23 cellular contexts compared by ENCODE assay signal in genomic region chr16:24359490-24359889, GRCh38.
A peak's percentile ranks its signal among the peaks of the same experiment; 100 is the strongest.
DNase-seq lines count a peak whose midpoint lies in the region; ATAC-seq, FAIRE-seq and TF ChIP-seq lines count a peak whose summit lies in the region.
"Had no signal": no experiment of that assay in that cellular context is flagged by ENCODE, and none has a peak within 500 bp of the region (broad histone marks: within the 10 kb centered on the region; RNA-seq: fewer than 3 reads in every experiment).

No MANE protein-coding gene starts in this region.

- intact Hi-C loops in Panc1 (cut with micrococcal nuclease; ENCODE audit: unreplicated experiment) (no loop called here), K562 (cut with micrococcal nuclease) (no loop called here)

- DNase-seq in Panc1 (ENCODE audit: low read depth, low spot score): no peak
- no peak for DNase-seq in K562 (ENCODE audit: extremely low read depth in 1 of 4, low spot score in 3 of 4)
- no peak for DNase-seq in immature natural killer cell
- DNase-seq in NCI-H446 (lab: John Stamatoyannopoulos, UW): no peak
- DNase-seq in frontal cortex (ENCODE audit: low spot score in 2 of 2): no peak
- DNase-seq: 8988T; ACHN; BE2C; C1 segment of cervical spinal cord; CD4-positive, alpha-beta memory T cell; CD4-positive, CD25-positive, alpha-beta regulatory T cell; CD8-positive, alpha-beta memory T cell; COR-L47; DMS 273 treated with DMSO at 0.1 percent for 48 hours; DMS79 treated with DMSO at 0.1 percent for 48 hours; GF-D8 had no signal

- POLR2A ChIA-PET in HEK293 (lab: Yijun Ruan, JAX): interaction anchor here (0.5 kb wide), 1 partner anchor 70 kb away, joined by 3 read pairs; no protein-coding TSS in a partner anchor
- POLR2A ChIA-PET in Panc1 (lab: Charles Lee): no interaction called here
- POLR2A ChIA-PET in K562 (lab: Yijun Ruan, JAX): interaction anchor here (0.6 kb wide), 1 partner anchor 587 kb away, joined by 3 read pairs; no protein-coding TSS in a partner anchor

- no peaks in the 10 kb centered on the region for H3K9me1 ChIP-seq in K562 (ENCODE audit: control insufficient read depth, insufficient read depth, low read length)

- H3K27ac Mint-ChIP-seq in immature natural killer cell: no peak overlapping the region
- H3K27ac Mint-ChIP-seq: CD14-positive monocyte; CD4-positive, alpha-beta memory T cell; CD4-positive, CD25-positive, alpha-beta regulatory T cell; CD8-positive, alpha-beta memory T cell had no signal

- H3K9me3 ChIP-seq in HEK293 (ENCODE audit: control insufficient read depth, insufficient read depth, low read depth, low read length) (no peaks in the 10 kb centered on the region), Panc1 (ENCODE audit: control insufficient read depth, insufficient read depth, low read depth, low read length) (no peaks in the 10 kb centered on the region), K562 (replicated peaks; ENCODE audit: control insufficient read depth, insufficient read depth, low read depth, low read length) (no peaks in the 10 kb centered on the region)
- H3K9me3 ChIP-seq: BE2C, BLaER1 had no signal

- H3K4me2 ChIP-seq in K562 (ENCODE audit: insufficient read depth, low read length): no peak overlapping the region
- H3K4me2 ChIP-seq: BLaER1 had no signal

- no peak for TF ChIP-seq POLR2A in K562 (conservative IDR thresholded peaks at IDR 0.05)

- H3K9ac ChIP-seq in K562 (ENCODE audit: insufficient read depth in 1 of 2, low read depth in 2 of 2, low read length in 2 of 2): no peak overlapping the region
- H3K9ac ChIP-seq: BLaER1 had no signal

- H2AFZ ChIP-seq in K562 (ENCODE audit: low read depth, low read length): no peak overlapping the region

- in situ Hi-C loops in Panc1 (cut with HindIII; ENCODE audit: low pct_unique_long_range_greater_than_20kb, low sequenced_read_pairs) (no loop called here), K562 (cut with MboI) (no loop called here)

- H3K27me3 Mint-ChIP-seq in immature natural killer cell (ENCODE audit: low read depth in 3 of 3): peaks cover 0 to 6% (median 5%) of the 10 kb centered on the region in 3 donors

- TF ChIP-seq CTCF in HEK293 (tag by site-specific recombination; IDR thresholded peaks at IDR 0.05) (no peak), Panc1 (IDR thresholded peaks at IDR 0.05) (0 out of 2 replicates have a peak, but pooled peaks have one; percentile 6), K562 (IDR thresholded peaks at IDR 0.05 in 2 of 3, conservative IDR thresholded peaks at IDR 0.05 in 1 of 3; ENCODE audit: insufficient read depth in 2 of 3, low read depth in 1 of 3, low read length in 3 of 3) (no peak)

- H3K79me2 ChIP-seq in K562 (ENCODE audit: control insufficient read depth, insufficient read depth, low read length): no peaks in the 10 kb centered on the region

- BruUV-seq in Panc1 (replicated peaks; lab: Mats Ljungman, UMichigan) (no TSS peak), K562 (replicated peaks; lab: Mats Ljungman, UMichigan) (no TSS peak)

- H3K4me1 Mint-ChIP-seq in immature natural killer cell: peaks cover 0 to 13% of the 10 kb centered on the region in 2 donors
- H3K4me1 Mint-ChIP-seq: CD14-positive monocyte; CD4-positive, alpha-beta memory T cell; CD4-positive, CD25-positive, alpha-beta regulatory T cell; CD8-positive, alpha-beta memory T cell had no signal

- H3K36me3 ChIP-seq in HEK293 (ENCODE audit: control insufficient read depth in 2 of 2, insufficient read depth in 1 of 2, low read length in 2 of 2) (no peaks in the 10 kb centered on the region), Panc1 (ENCODE audit: control insufficient read depth, insufficient read depth, low read length) (no peaks in the 10 kb centered on the region), K562 (ENCODE audit: control insufficient read depth, insufficient read depth, low read length) (no peaks in the 10 kb centered on the region)
- H3K36me3 ChIP-seq: BE2C, BLaER1 had no signal

- CTCF ChIA-PET in HEK293 (lab: Yijun Ruan, JAX): interaction anchor here (0.6 to 0.7 kb wide), 4 partner anchors 8 to 619 kb away, joined by 3 to 5 read pairs (median 3); no protein-coding TSS in a partner anchor
- CTCF ChIA-PET in Panc1 (lab: Charles Lee): no interaction called here
- CTCF ChIA-PET in K562 (lab: Yijun Ruan, JAX; ENCODE audit: low intra/inter-chr PET ratio): no interaction called here

- H3K4me3 ChIP-seq in HEK293 (ENCODE audit: low read depth, low read length) (no peak overlapping the region), Panc1 (ENCODE audit: low read depth in 2 of 2, low read length in 2 of 2) (no peak overlapping the region), K562 (no peak overlapping the region)
- H3K4me3 ChIP-seq: BLaER1 had no signal

- TF ChIP-seq EP300 in K562 (IDR thresholded peaks at IDR 0.05; ENCODE audit: low read length): no peak

- no peaks in the 10 kb centered on the region for H3K36me3 Mint-ChIP-seq in immature natural killer cell
- H3K36me3 Mint-ChIP-seq: CD14-positive monocyte; CD4-positive, alpha-beta memory T cell; CD4-positive, CD25-positive, alpha-beta regulatory T cell; CD8-positive, alpha-beta memory T cell had no signal

- peaks cover 0 to 4% (median 0%) of the 10 kb centered on the region in 6 donors for H3K9me3 Mint-ChIP-seq in immature natural killer cell

- no peak for TF ChIP-seq RAD21 in K562 (CRISPR knock-in tag; conservative IDR thresholded peaks at IDR 0.05 in 1 of 2, IDR thresholded peaks at IDR 0.05 in 1 of 2)

- H3K4me1 ChIP-seq in HEK293 (ENCODE audit: control insufficient read depth, insufficient read depth, low read length) (no peaks in the 10 kb centered on the region), Panc1 (ENCODE audit: control insufficient read depth, insufficient read depth, low read length) (no peaks in the 10 kb centered on the region), K562 (replicated peaks in 1 of 2; ENCODE audit: control insufficient read depth in 2 of 2, insufficient read depth in 2 of 2, low read length in 2 of 2) (no peaks in the 10 kb centered on the region)
- H3K4me1 ChIP-seq: BE2C, BLaER1 had no signal

- H3K27me3 ChIP-seq in Panc1 (ENCODE audit: control insufficient read depth, insufficient read depth, low read length): peaks cover 16% of the 10 kb centered on the region
- peaks cover 9 to 28% of the 10 kb centered on the region in 2 experiments for H3K27me3 ChIP-seq in K562 (ENCODE audit: control insufficient read depth in 2 of 2, insufficient read depth in 2 of 2, low read length in 2 of 2)
- H3K27me3 ChIP-seq: BE2C, BLaER1 had no signal

- ATAC-seq in Panc1: no peak
- no peak for ATAC-seq in K562

- no peak overlapping the region for H3K4me3 Mint-ChIP-seq in immature natural killer cell
- H3K4me3 Mint-ChIP-seq: CD14-positive monocyte; CD4-positive, alpha-beta memory T cell; CD4-positive, CD25-positive, alpha-beta regulatory T cell had no signal

- H3K27ac ChIP-seq in HEK293 (ENCODE audit: extremely low read depth, low read depth, low read length) (no peak overlapping the region), Panc1 (ENCODE audit: low read length) (no peak overlapping the region), K562 (ENCODE audit: extremely low read depth, low read depth, low read length) (no peak overlapping the region)
- H3K27ac ChIP-seq: BLaER1 had no signal

- no peaks in the 10 kb centered on the region for H4K20me1 ChIP-seq in K562 (replicated peaks; ENCODE audit: control insufficient read depth, insufficient read depth, low read length)
- H4K20me1 ChIP-seq: BLaER1 had no signal

- no peak for FAIRE-seq in K562 (lab: Jason Lieb, UNC)
- FAIRE-seq in frontal cortex (lab: Jason Lieb, UNC): no peak
- FAIRE-seq: A204.1, G401.6, GM12891, GM19239 had no signal

TF ChIP-seq in HEK293, 187 proteins besides CTCF, POLR2A, EP300 and RAD21:
- TF ChIP-seq ZNF549 (tag by site-specific recombination; IDR thresholded peaks at IDR 0.05) (no peak), ZNF157 (tag by site-specific recombination; IDR thresholded peaks at IDR 0.05) (no peak), ZNF677 (tag by site-specific recombination; IDR thresholded peaks at IDR 0.05) (no peak), ZNF510 (tag by site-specific recombination; IDR thresholded peaks at IDR 0.05; ENCODE audit: insufficient replicate concordance) (no peak), ZNF121 (tag by site-specific recombination; IDR thresholded peaks at IDR 0.05) (peak; percentile 63)

TF ChIP-seq in K562, 482 proteins besides CTCF, POLR2A, EP300 and RAD21:
- no peak for TF ChIP-seq FOXA1 (IDR thresholded peaks at IDR 0.05; ENCODE audit: borderline replicate concordance)
- peak; percentile 83 for TF ChIP-seq ZNF121 (CRISPR knock-in tag; conservative IDR thresholded peaks at IDR 0.05)
- TF ChIP-seq JUNB (CRISPR knock-in tag; conservative IDR thresholded peaks at IDR 0.05): no peak
- TF ChIP-seq RBM25 (IDR thresholded peaks at IDR 0.05; ENCODE audit: low read depth, low read length, severe bottlenecking): peak; percentile 42
- TF ChIP-seq POLR2AphosphoS2 (IDR thresholded peaks at IDR 0.05; ENCODE audit: low read length): no peak

Comparison
In these comparisons a context has a peak if more than half of its experiments do, and no peak if none do; other contexts are left out.
1. Of the 44 proteins assayed by ChIP-seq in both K562 and HEK293: peak only in K562: none; only in HEK293: none; in both: ZNF121; in neither: 43.